Comparison of ENCODE assay signal across 9 cellular contexts in the genomic region with DNA sequence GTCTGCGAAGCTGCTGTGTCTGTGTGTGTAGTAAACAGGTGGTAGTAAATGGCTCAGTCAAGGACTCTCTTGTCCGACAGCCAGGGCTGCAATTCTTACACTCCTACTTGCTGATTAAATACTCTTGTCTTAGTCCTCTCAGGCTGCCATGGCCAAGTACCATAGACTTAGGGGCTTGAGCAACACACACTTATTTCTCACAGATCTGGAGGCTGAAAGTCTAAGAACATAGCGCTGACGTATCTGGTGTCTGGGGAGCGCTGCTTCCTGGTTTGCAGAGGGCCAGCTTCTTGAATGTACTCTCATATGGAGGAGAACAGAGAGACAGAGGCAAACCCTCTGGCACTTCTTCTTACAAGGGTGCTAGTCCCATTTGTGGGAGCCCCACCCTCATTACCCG.
"Had no signal": no experiment of that assay in that cellular context is flagged by ENCODE, and none has a peak within 500 bp of the region (broad histone marks: within the 10 kb centered on the region; RNA-seq: fewer than 3 reads in every experiment).

No MANE protein-coding gene starts in this region.

- FAIRE-seq: H1, H54, K562 had no signal

- ATAC-seq: GM23338, K562 had no signal

- H3K27ac Mint-ChIP-seq: GM23338, HFFc6 had no signal

- H3K4me3 Mint-ChIP-seq: GM23338, H9, HFFc6 had no signal

- H3K4me1 Mint-ChIP-seq: GM23338, H9 had no signal

- H3K4me3 ChIP-seq: GM23338, K562 had no signal

- H3K27ac ChIP-seq: HL-60 had no signal

- DNase-seq: H9, HCEC 1CT, HFFc6, IMR-90 had no signal
